In the genomic region with DNA sequence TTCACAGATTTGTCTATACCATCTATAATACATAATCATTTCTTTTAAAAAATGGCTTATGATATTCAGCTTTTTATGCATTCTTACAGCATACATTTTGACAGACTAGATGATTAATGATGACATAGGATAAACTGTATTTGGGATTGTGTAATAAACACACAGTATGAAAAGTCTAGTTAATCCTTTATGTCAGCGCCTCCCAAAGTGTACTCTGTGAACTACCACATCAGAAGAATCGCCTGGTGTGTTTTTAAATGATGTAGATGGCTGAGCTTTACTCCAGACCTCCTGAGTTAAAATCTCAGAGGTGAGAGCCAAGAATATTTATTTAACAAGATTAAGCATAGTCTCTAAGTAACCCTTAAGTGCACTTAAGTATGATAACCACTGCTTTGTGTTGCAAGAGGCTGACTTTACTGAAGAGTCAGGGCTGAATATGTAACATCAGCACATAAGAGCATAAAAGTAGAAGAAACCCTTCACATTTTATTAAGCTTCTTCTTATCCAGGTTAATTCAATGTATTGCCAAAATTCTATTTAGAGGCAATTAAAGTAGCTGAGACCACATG, we compare ENCODE assay signal across 1 cellular context.
TF ChIP-seq lines count a peak whose summit lies in the region.

No MANE protein-coding gene starts in this region.

TF ChIP-seq in HCT116, 20 proteins besides CTCF, POLR2A, EP300 and RAD21 (continued from another document):
- TF ChIP-seq, protein P1, sequence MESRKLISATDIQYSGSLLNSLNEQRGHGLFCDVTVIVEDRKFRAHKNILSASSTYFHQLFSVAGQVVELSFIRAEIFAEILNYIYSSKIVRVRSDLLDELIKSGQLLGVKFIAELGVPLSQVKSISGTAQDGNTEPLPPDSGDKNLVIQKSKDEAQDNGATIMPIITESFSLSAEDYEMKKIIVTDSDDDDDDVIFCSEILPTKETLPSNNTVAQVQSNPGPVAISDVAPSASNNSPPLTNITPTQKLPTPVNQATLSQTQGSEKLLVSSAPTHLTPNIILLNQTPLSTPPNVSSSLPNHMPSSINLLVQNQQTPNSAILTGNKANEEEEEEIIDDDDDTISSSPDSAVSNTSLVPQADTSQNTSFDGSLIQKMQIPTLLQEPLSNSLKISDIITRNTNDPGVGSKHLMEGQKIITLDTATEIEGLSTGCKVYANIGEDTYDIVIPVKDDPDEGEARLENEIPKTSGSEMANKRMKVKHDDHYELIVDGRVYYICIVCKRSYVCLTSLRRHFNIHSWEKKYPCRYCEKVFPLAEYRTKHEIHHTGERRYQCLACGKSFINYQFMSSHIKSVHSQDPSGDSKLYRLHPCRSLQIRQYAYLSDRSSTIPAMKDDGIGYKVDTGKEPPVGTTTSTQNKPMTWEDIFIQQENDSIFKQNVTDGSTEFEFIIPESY (IDR thresholded peaks at IDR 0.05; ENCODE audit: extremely low read depth, insufficient replicate concordance, low read length), result no peak
- no peak for TF ChIP-seq POLR2AphosphoS5 (IDR thresholded peaks at IDR 0.05; ENCODE audit: low read depth, low read length)
- no peak for TF ChIP-seq EZH2phosphoT487 (IDR thresholded peaks at IDR 0.05; ENCODE audit: borderline replicate concordance)
- TF ChIP-seq, protein P2, sequence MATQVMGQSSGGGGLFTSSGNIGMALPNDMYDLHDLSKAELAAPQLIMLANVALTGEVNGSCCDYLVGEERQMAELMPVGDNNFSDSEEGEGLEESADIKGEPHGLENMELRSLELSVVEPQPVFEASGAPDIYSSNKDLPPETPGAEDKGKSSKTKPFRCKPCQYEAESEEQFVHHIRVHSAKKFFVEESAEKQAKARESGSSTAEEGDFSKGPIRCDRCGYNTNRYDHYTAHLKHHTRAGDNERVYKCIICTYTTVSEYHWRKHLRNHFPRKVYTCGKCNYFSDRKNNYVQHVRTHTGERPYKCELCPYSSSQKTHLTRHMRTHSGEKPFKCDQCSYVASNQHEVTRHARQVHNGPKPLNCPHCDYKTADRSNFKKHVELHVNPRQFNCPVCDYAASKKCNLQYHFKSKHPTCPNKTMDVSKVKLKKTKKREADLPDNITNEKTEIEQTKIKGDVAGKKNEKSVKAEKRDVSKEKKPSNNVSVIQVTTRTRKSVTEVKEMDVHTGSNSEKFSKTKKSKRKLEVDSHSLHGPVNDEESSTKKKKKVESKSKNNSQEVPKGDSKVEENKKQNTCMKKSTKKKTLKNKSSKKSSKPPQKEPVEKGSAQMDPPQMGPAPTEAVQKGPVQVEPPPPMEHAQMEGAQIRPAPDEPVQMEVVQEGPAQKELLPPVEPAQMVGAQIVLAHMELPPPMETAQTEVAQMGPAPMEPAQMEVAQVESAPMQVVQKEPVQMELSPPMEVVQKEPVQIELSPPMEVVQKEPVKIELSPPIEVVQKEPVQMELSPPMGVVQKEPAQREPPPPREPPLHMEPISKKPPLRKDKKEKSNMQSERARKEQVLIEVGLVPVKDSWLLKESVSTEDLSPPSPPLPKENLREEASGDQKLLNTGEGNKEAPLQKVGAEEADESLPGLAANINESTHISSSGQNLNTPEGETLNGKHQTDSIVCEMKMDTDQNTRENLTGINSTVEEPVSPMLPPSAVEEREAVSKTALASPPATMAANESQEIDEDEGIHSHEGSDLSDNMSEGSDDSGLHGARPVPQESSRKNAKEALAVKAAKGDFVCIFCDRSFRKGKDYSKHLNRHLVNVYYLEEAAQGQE (IDR thresholded peaks at IDR 0.05; ENCODE audit: low read depth), result no peak
- no peak for TF ChIP-seq EGR1 (IDR thresholded peaks at IDR 0.05; ENCODE audit: low read depth)
